In the genomic region with DNA sequence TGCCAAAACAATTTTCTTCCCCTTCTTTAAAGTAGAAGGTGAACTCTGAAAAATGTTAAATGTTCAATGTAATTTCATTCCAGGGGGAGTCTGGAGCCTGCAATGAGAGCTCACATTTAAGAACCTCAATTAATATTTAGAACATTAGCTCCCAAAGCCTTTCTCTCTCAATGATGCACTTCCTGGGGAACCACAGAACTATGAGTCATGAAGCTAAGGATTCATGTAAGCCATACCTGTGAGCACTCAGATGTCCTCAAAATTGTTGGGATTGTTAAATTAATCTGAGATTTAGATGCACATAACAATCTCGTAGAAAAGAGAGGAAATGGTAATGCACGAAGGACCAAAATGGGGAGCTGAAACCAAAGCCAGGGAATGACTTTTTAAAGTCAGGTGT, we compare ENCODE assay signal across 21 cellular contexts.
"Had no signal": no experiment of that assay in that cellular context is flagged by ENCODE, and none has a peak within 500 bp of the region (broad histone marks: within the 10 kb centered on the region; RNA-seq: fewer than 3 reads in every experiment).

No MANE protein-coding gene starts in this region.

- H3K4me1 ChIP-seq: colonic mucosa, gastrocnemius medialis, spleen, upper lobe of left lung, uterus had no signal

- DNase-seq: colonic mucosa; effector CD4-positive, alpha-beta T cell; endodermal cell; gastrocnemius medialis; kidney; left colon; left ventricle myocardium superior; naive thymus-derived CD8-positive, alpha-beta T cell; posterior cingulate gyrus; spleen; stimulated activated CD4-positive, alpha-beta T cell treated with anti-CD3 and anti-CD28 coated beads, Interleukin-15, amount 100 ng/mL, for 24 hours; stimulated activated CD4-positive, alpha-beta T cell treated with anti-CD3 and anti-CD28 coated beads, Interleukin-1b, Interleukin-23, amount 100 ng/mL, for 48 hours; stimulated activated CD4-positive, alpha-beta T cell treated with anti-CD3 and anti-CD28 coated beads, Interleukin-4, amount 100 ng/mL, for 24 hours; tibial artery; upper lobe of left lung; uterus had no signal

- H3K36me3 Mint-ChIP-seq: naive thymus-derived CD8-positive, alpha-beta T cell; stimulated activated memory B cell treated with anti-CD40 and anti-IgM and Interleukin-4, amounts not matched to agents 10 μg/mL and 1 μg/mL and 100 μg/mL, for 72 hours had no signal

- H3K27ac Mint-ChIP-seq: endodermal cell; naive thymus-derived CD8-positive, alpha-beta T cell; stimulated activated memory B cell treated with anti-CD40 and anti-IgM and Interleukin-4, amounts not matched to agents 10 μg/mL and 1 μg/mL and 100 μg/mL, for 72 hours; stimulated activated naive CD8-positive, alpha-beta T cell treated with anti-CD3 and anti-CD28 coated beads, Interleukin-15, Interleukin-2, amounts not matched to agents 100 ng/mL and 50 ng/mL, for 24 hours had no signal

- H3K36me3 ChIP-seq: colonic mucosa, gastrocnemius medialis, neutrophil, spleen, tibial artery, upper lobe of left lung, uterus had no signal

- H3K9me3 Mint-ChIP-seq: endodermal cell; naive thymus-derived CD8-positive, alpha-beta T cell; stimulated activated memory B cell treated with anti-CD40 and anti-IgM and Interleukin-4, amounts not matched to agents 10 μg/mL and 1 μg/mL and 100 μg/mL, for 72 hours; stimulated activated naive CD8-positive, alpha-beta T cell treated with anti-CD3 and anti-CD28 coated beads, Interleukin-15, Interleukin-2, amounts not matched to agents 100 ng/mL and 50 ng/mL, for 24 hours had no signal

- H3K4me3 Mint-ChIP-seq: endodermal cell; naive thymus-derived CD8-positive, alpha-beta T cell; stimulated activated memory B cell treated with anti-CD40 and anti-IgM and Interleukin-4, amounts not matched to agents 10 μg/mL and 1 μg/mL and 100 μg/mL, for 72 hours; stimulated activated naive CD8-positive, alpha-beta T cell treated with anti-CD3 and anti-CD28 coated beads, Interleukin-15, Interleukin-2, amounts not matched to agents 100 ng/mL and 50 ng/mL, for 24 hours had no signal

- ATAC-seq: gastrocnemius medialis; left colon; left ventricle myocardium superior; naive thymus-derived CD8-positive, alpha-beta T cell; sciatic nerve; stimulated activated memory B cell treated with anti-CD40 and anti-IgM and Interleukin-4, amounts not matched to agents 10 μg/mL and 1 μg/mL and 100 μg/mL, for 72 hours had no signal

- H3K4me1 Mint-ChIP-seq: endodermal cell; naive thymus-derived CD8-positive, alpha-beta T cell; stimulated activated memory B cell treated with anti-CD40 and anti-IgM and Interleukin-4, amounts not matched to agents 10 μg/mL and 1 μg/mL and 100 μg/mL, for 72 hours had no signal

- H3K4me3 ChIP-seq: colonic mucosa, gastrocnemius medialis, lung, spleen, tibial artery, upper lobe of left lung, uterus had no signal

- H3K27me3 ChIP-seq: colonic mucosa, gastrocnemius medialis, spleen, tibial artery, upper lobe of left lung, uterus had no signal

- H3K27ac ChIP-seq: colonic mucosa, gastrocnemius medialis, neutrophil, spleen, tibial artery, upper lobe of left lung, uterus had no signal

- H3K9me3 ChIP-seq: colonic mucosa, gastrocnemius medialis, neutrophil, spleen, tibial artery, upper lobe of left lung, uterus had no signal
